ENCODE assay signal across 8 cellular contexts in the genomic region with DNA sequence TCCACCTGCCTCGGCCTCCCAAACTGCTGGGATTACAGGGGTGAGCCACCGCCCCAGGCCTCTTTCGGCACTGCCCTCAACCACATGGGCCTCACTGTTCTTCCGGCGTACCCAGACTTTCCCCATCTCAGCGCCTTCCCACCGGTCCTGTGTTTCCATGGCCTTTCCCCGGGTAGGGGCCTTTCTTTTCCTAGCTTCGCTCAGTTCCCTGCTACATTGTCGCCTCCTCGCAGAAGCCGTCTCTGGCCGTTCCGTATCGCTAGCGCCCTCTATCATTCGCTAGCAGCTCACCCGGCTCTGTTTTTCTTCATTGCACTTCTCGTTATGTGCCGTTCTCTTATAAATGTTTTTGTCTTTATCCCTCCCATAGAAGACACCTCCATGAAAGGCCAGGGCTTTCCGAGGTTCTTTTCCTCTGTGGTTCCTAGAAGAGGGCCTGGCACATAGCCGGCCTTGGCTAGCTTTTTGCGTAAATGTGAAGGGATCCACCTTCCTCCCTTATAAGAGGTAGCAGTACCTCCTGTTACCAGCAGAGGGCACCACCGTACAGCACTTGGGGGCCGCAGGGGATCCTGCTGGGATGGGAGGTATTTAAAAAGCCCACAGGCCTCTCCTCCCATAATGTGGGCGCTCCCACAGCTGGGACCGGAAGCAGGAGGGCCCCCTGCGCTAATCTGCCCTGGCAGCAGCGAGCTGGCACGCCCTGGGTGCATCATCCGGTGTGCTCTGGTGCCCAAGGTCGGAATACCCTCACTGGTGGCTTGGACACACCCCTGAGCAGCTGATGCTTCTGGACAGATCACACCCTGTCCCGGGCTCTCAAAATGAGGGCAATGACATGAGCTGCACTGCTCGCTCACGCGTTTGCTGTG. TPM values are rescaled to one million over a fixed set of nuclear protein-coding genes. Genes with fewer than 3 reads are reported as not detected.
DNase-seq lines count a peak whose midpoint lies in the region; ATAC-seq and TF ChIP-seq lines count a peak whose summit lies in the region.

No MANE protein-coding gene starts in this region.

- no peaks in the 10 kb centered on the region for H3K27me3 Mint-ChIP-seq in chondrocyte (ENCODE audit: low read depth)

- no peaks in the 10 kb centered on the region for H3K9me3 Mint-ChIP-seq in chondrocyte (ENCODE audit: low read depth)

- peak overlapping the region; percentile 80 for H3K4me3 Mint-ChIP-seq in chondrocyte (ENCODE audit: unreplicated experiment)

- H3K36me3 Mint-ChIP-seq in chondrocyte (ENCODE audit: low read depth), result no peaks in the 10 kb centered on the region

- TF ChIP-seq CTCF in chondrocyte (IDR thresholded peaks at IDR 0.05), result peak; percentile 100

- DNase-seq in GDM1 (lab: John Stamatoyannopoulos, UW) (peak; percentile 68), NCI-H510A (lab: John Stamatoyannopoulos, UW) (peak; percentile 48), chondrocyte (ENCODE audit: low spot score) (no peak), left colon (peak; percentile 88 to 90)
- peak; percentile 76 to 78 for DNase-seq in activated CD4-positive, alpha-beta T cell treated with anti-CD3 and anti-CD28 coated beads for 24 hours (ENCODE audit: low read depth in 2 of 2)
- DNase-seq in stimulated activated CD4-positive, alpha-beta T cell treated with anti-CD3 and anti-CD28 coated beads, Interleukin-1b, Interleukin-23, amount 100 ng/mL, for 1 hour (ENCODE audit: low read depth in 2 of 2), result peak; percentile 64 to 76

- intact Hi-C loops in left colon (cut with DNase I, micrococcal nuclease), result loop anchor here in 1 of 2 donors (10.0 kb wide), 1 partner anchor 59 kb away; no protein-coding TSS in a partner anchor

- ATAC-seq in HG03196 (IDR thresholded peaks at IDR 0.05; ENCODE audit: unreplicated experiment), result peak; percentile 41
- peak; percentile 54 for ATAC-seq in left colon
- ATAC-seq in GM21423 (IDR thresholded peaks at IDR 0.05; ENCODE audit: unreplicated experiment), result no peak

- peak overlapping the region; percentile 90 for H3K27ac Mint-ChIP-seq in chondrocyte (ENCODE audit: unreplicated experiment)

- peaks cover 25% of the 10 kb centered on the region for H3K4me1 Mint-ChIP-seq in chondrocyte (ENCODE audit: low read depth)

RNA-seq across cellular contexts. Expression of a gene that starts 18.8 kb away (rescaled TPM):
- total RNA-seq in chondrocyte (11.1 to 15.7 TPM (median 13.7 TPM) in 3 replicates), left colon (10 to 100 TPM in 1 of 2 donors, 1 to 10 TPM in 1; 9.0 to 10.7 TPM)

RNA-seq across cellular contexts. Expression of a gene that starts 25.7 kb away (rescaled TPM):
- 5.7 to 7.6 TPM (median 7.3 TPM) in 3 replicates for total RNA-seq in chondrocyte
- 100 to 1,000 TPM in 1 of 2 donors, 10 to 100 TPM in 1; 37.7 to 182 TPM for total RNA-seq in left colon

RNA-seq across cellular contexts. Expression of a gene that starts 44.2 kb away (rescaled TPM):
- total RNA-seq in chondrocyte (48.0 to 55.1 TPM (median 50.5 TPM) in 3 replicates), left colon (10 to 100 TPM; 35.0 to 36.3 TPM)

RNA-seq across cellular contexts. Expression of a gene that starts 54.0 kb away (rescaled TPM):
- total RNA-seq in chondrocyte (not detected in 3 replicates), left colon (under 1 TPM in 1 of 2 donors, not detected in 1; 0.31 TPM)
